In genomic region chr20:50186151-50186885, GRCh38 we compare ENCODE assay signal across 8 cellular contexts. TPM values are rescaled to one million over a fixed set of nuclear protein-coding genes. Genes with fewer than 3 reads are reported as not detected.
A peak's percentile ranks its signal among the peaks of the same experiment; 100 is the strongest.
DNase-seq lines count a peak whose midpoint lies in the region; ATAC-seq and TF ChIP-seq lines count a peak whose summit lies in the region.

No MANE protein-coding gene starts in this region.

- H3K27ac ChIP-seq in OCI-LY3 (ENCODE audit: low read length): no peak overlapping the region

- peak; percentile 99 for TF ChIP-seq RAD21 in Ishikawa (IDR thresholded peaks at IDR 0.05; ENCODE audit: low read depth)

- H3K4me3 ChIP-seq in Caco-2 (ENCODE audit: low read depth, low read length) (no peak overlapping the region), OCI-LY3 (ENCODE audit: low read length) (peak overlapping the region; percentile 38), epithelial cell of proximal tubule (ENCODE audit: low read depth, low read length) (no peak overlapping the region)

- no peaks in the 10 kb centered on the region for H3K9me3 ChIP-seq in Caco-2
- no peaks in the 10 kb centered on the region for H3K9me3 ChIP-seq in OCI-LY3 (ENCODE audit: insufficient read depth, low read length)

- H3K9me3 Mint-ChIP-seq in Caco-2 (ENCODE audit: unreplicated experiment): no peaks in the 10 kb centered on the region
- H3K9me3 Mint-ChIP-seq in naive B cell: no peaks in the 10 kb centered on the region

- no peak overlapping the region for H3K4me3 Mint-ChIP-seq in Caco-2 (ENCODE audit: unreplicated experiment)
- H3K4me3 Mint-ChIP-seq in naive B cell: peak overlapping the region in 1 of 8 donors; percentile 22

- peaks cover 30% of the 10 kb centered on the region for H3K4me1 Mint-ChIP-seq in Caco-2 (ENCODE audit: low read depth, unreplicated experiment)
- peaks cover 4 to 8% (median 4%) of the 10 kb centered on the region in 3 donors for H3K4me1 Mint-ChIP-seq in naive B cell

- H3K9ac ChIP-seq in OCI-LY3 (ENCODE audit: low read length): 0 out of 2 replicates have a peak overlapping the region, but pooled peaks have one; percentile 13

- intact Hi-C loops in Caco-2 (cut with micrococcal nuclease; ENCODE audit: unreplicated experiment): loop anchor here (1.0 to 5.0 kb wide), 7 partner anchors 158 to 602 kb away; no protein-coding TSS in a partner anchor

- no peak for TF ChIP-seq EP300 in Ishikawa (IDR thresholded peaks at IDR 0.05; ENCODE audit: borderline replicate concordance)

- H3K36me3 Mint-ChIP-seq in Caco-2 (ENCODE audit: insufficient read depth, unreplicated experiment) (peaks cover 31% of the 10 kb centered on the region), naive B cell (no peaks in the 10 kb centered on the region)

- H3K4me2 ChIP-seq in OCI-LY3 (ENCODE audit: low read length): peak overlapping the region; percentile 71

- peaks cover 31% of the 10 kb centered on the region for H3K4me1 ChIP-seq in Caco-2
- H3K4me1 ChIP-seq in OCI-LY3 (ENCODE audit: low read length): peaks cover 16% of the 10 kb centered on the region

- BruUV-seq in Caco-2 (replicated peaks; lab: Mats Ljungman, UMichigan): no TSS peak

- POLR2A ChIA-PET in Caco-2 (lab: Charles Lee): interaction anchor here (1.0 kb wide), 1 partner anchor 277 kb away, joined by 5 read pairs; no protein-coding TSS in a partner anchor

- CTCF ChIA-PET in Caco-2 (lab: Charles Lee): interaction anchor here (0.6 to 2.5 kb wide), 13 partner anchors 15 to 402 kb away, joined by 3 to 14 read pairs (median 5); partner anchors contain the start of gene PEDS1

- H3K79me2 ChIP-seq in OCI-LY3 (ENCODE audit: low read length): no peaks in the 10 kb centered on the region

- H3K27me3 ChIP-seq in Caco-2 (replicated peaks; ENCODE audit: control insufficient read depth, insufficient read depth, low read length) (no peaks in the 10 kb centered on the region), OCI-LY3 (ENCODE audit: low read depth, low read length) (peaks cover 18% of the 10 kb centered on the region)

- H3K27ac Mint-ChIP-seq in Caco-2 (ENCODE audit: unreplicated experiment) (peak overlapping the region; percentile 12), naive B cell (no peak overlapping the region)

- no peaks in the 10 kb centered on the region for H3K36me3 ChIP-seq in Caco-2 (ENCODE audit: control insufficient read depth, insufficient read depth, low read length)
- no peaks in the 10 kb centered on the region for H3K36me3 ChIP-seq in OCI-LY3 (replicated peaks; ENCODE audit: low read depth, low read length)

- H2AFZ ChIP-seq in OCI-LY3 (ENCODE audit: low read depth, low read length): peak overlapping the region; percentile 83

- TF ChIP-seq CTCF in Caco-2 (IDR thresholded peaks at IDR 0.05; ENCODE audit: insufficient read depth in 1 of 2, low read depth in 1 of 2, low read length in 1 of 2, severe bottlenecking in 1 of 2, unreplicated experiment in 1 of 2) (peak; percentile 99 to 100), OCI-LY3 (IDR thresholded peaks at IDR 0.05; ENCODE audit: low read depth, low read length) (peak; percentile 100), epithelial cell of proximal tubule (conservative IDR thresholded peaks at IDR 0.05; ENCODE audit: low read depth, low read length) (peak; percentile 94)

- ATAC-seq in naive B cell (ENCODE audit: low read depth in 2 of 2) (peak in 1 of 2 donors; percentile 16), HG03432 (IDR thresholded peaks at IDR 0.05; ENCODE audit: unreplicated experiment) (no peak)

- DNase-seq in Caco-2: peak; percentile 96 to 99
- peak; percentile 100 for DNase-seq in activated CD8-positive, alpha-beta memory T cell treated with anti-CD3 and anti-CD28 coated beads, Interleukin-2, amount 50 U/mL, for 48 hours
- no peak for DNase-seq in epithelial cell of proximal tubule (ENCODE audit: low read depth)
- peak; percentile 78 for DNase-seq in naive B cell
- DNase-seq in stimulated activated CD8-positive, alpha-beta memory T cell treated with anti-CD3 and anti-CD28 coated beads, Interleukin-7, amount 100 ng/mL, for 48 hours (ENCODE audit: extremely low read depth in 1 of 2, low read depth in 1 of 2): peak; percentile 59 to 85

- H3K27me3 Mint-ChIP-seq in Caco-2 (ENCODE audit: insufficient read depth, unreplicated experiment) (no peaks in the 10 kb centered on the region), naive B cell (peaks cover 0 to 18% (median 9%) of the 10 kb centered on the region in 3 donors)

- no peaks in the 10 kb centered on the region for H4K20me1 ChIP-seq in OCI-LY3 (ENCODE audit: insufficient read depth, low read length)

TF ChIP-seq in Ishikawa, 13 proteins besides CTCF, POLR2A, EP300 and RAD21:
- TF ChIP-seq, protein P1, sequence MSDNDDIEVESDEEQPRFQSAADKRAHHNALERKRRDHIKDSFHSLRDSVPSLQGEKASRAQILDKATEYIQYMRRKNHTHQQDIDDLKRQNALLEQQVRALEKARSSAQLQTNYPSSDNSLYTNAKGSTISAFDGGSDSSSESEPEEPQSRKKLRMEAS (IDR thresholded peaks at IDR 0.05): peak; percentile 42; the same call in 1 of the 2 replicates
- TF ChIP-seq TEAD4 (IDR thresholded peaks at IDR 0.05): no peak

RNA-seq across cellular contexts. Expression of gene CEBPB, which starts 4.3 kb away (rescaled TPM):
- 160 and 183 TPM in 2 replicates for total RNA-seq in Caco-2 (2022)
- total RNA-seq in epithelial cell of proximal tubule: 24.9 and 27.1 TPM in 2 replicates
- 10 to 100 TPM in 4 of 6 donors, 1 to 10 TPM in 2; 8.3 to 17.0 (median 13.0) TPM for polyA plus RNA-seq in naive B cell (ENCODE audit: low read depth in 6 of 6)

RNA-seq across cellular contexts. Expression of gene PEDS1, which starts 32.8 kb away (rescaled TPM):
- total RNA-seq in Caco-2 (2022) (78.3 and 84.1 TPM in 2 replicates), epithelial cell of proximal tubule (43.2 and 46.6 TPM in 2 replicates)
- 10 to 100 TPM; 14.1 to 22.6 (median 16.9) TPM for polyA plus RNA-seq in naive B cell (ENCODE audit: low read depth in 6 of 6)
